Comparison of ENCODE assay signal across 15 cellular contexts in genomic region chr17:29069526-29070041, GRCh38. TPM values are rescaled to one million over a fixed set of nuclear protein-coding genes. Genes with fewer than 3 reads are reported as not detected.
DNase-seq lines count a peak whose midpoint lies in the region; FAIRE-seq and TF ChIP-seq lines count a peak whose summit lies in the region.
"Had no signal": no experiment of that assay in that cellular context is flagged by ENCODE, and none has a peak within 500 bp of the region (broad histone marks: within the 10 kb centered on the region; RNA-seq: fewer than 3 reads in every experiment).

No MANE protein-coding gene starts in this region.

- H3K4me3 Mint-ChIP-seq in MCF 10A (ENCODE audit: unreplicated experiment) = no peak overlapping the region
- H3K4me3 Mint-ChIP-seq: activated CD4-positive, alpha-beta memory T cell treated with anti-CD3 and anti-CD28 coated beads, Interleukin-2, amount 10 ng/mL, durations not matched to agents 7 days and 5 days had no signal

- no peaks in the 10 kb centered on the region for H3K27me3 Mint-ChIP-seq in MCF 10A (ENCODE audit: insufficient read depth, unreplicated experiment)
- H3K27me3 Mint-ChIP-seq: activated CD4-positive, alpha-beta memory T cell treated with anti-CD3 and anti-CD28 coated beads, Interleukin-2, amount 10 ng/mL, durations not matched to agents 7 days and 5 days had no signal

- WGBS in small intestine, 3 donors = 30 to 57% (median 48%) methylated on average over 19 of the region's 19 CpGs

- H3K9me3 ChIP-seq in breast epithelium (no peaks in the 10 kb centered on the region), left ventricle myocardium inferior (replicated peaks) (no peaks in the 10 kb centered on the region), small intestine (ENCODE audit: control insufficient read depth, low read depth) (no peaks in the 10 kb centered on the region)
- H3K9me3 ChIP-seq: A549, tibial nerve had no signal

- FAIRE-seq in small intestine (lab: Jason Lieb, UNC) = no peak
- FAIRE-seq: A549 had no signal

- H3K27me3 ChIP-seq in breast epithelium (no peaks in the 10 kb centered on the region), left ventricle myocardium inferior (ENCODE audit: low read depth) (peaks cover 5% of the 10 kb centered on the region), small intestine (ENCODE audit: control insufficient read depth in 2 of 2, insufficient read depth in 2 of 2, low read length in 2 of 2) (no peaks in the 10 kb centered on the region)
- H3K27me3 ChIP-seq: tibial nerve had no signal

- no peaks in the 10 kb centered on the region for H3K9me3 Mint-ChIP-seq in MCF 10A (ENCODE audit: unreplicated experiment)
- H3K9me3 Mint-ChIP-seq: activated CD4-positive, alpha-beta memory T cell treated with anti-CD3 and anti-CD28 coated beads, Interleukin-2, amount 10 ng/mL, durations not matched to agents 7 days and 5 days had no signal

- no peak overlapping the region for H3K4me3 ChIP-seq in breast epithelium
- H3K4me3 ChIP-seq in left ventricle myocardium inferior = no peak overlapping the region
- H3K4me3 ChIP-seq in small intestine (ENCODE audit: low read depth in 1 of 2, low read length in 2 of 2) = no peak overlapping the region
- H3K4me3 ChIP-seq: A549, tibial nerve had no signal

- no peaks in the 10 kb centered on the region for H3K36me3 ChIP-seq in breast epithelium
- peaks cover 10% of the 10 kb centered on the region for H3K36me3 ChIP-seq in left ventricle myocardium inferior
- H3K36me3 ChIP-seq in small intestine (ENCODE audit: control insufficient read depth in 2 of 2, insufficient read depth in 2 of 2, low read length in 2 of 2) = no peaks in the 10 kb centered on the region

- no TSS peak for BruUV-seq in MCF 10A (replicated peaks; lab: Mats Ljungman, UMichigan)

- TF ChIP-seq CTCF in MCF 10A (IDR thresholded peaks at IDR 0.05; ENCODE audit: unreplicated experiment) (no peak), breast epithelium (IDR thresholded peaks at IDR 0.05) (no peak), left ventricle myocardium inferior (IDR thresholded peaks at IDR 0.05; ENCODE audit: borderline replicate concordance) (no peak)

- TF ChIP-seq POLR2A in breast epithelium (IDR thresholded peaks at IDR 0.05) = no peak

- peaks cover 7% of the 10 kb centered on the region for H3K36me3 Mint-ChIP-seq in MCF 10A (ENCODE audit: insufficient read depth, unreplicated experiment)

- no peak overlapping the region for H3K27ac Mint-ChIP-seq in MCF 10A (ENCODE audit: low read depth, unreplicated experiment)
- H3K27ac Mint-ChIP-seq: activated CD4-positive, alpha-beta memory T cell treated with anti-CD3 and anti-CD28 coated beads, Interleukin-2, amount 10 ng/mL, durations not matched to agents 7 days and 5 days had no signal

- H3K27ac ChIP-seq in breast epithelium = no peak overlapping the region
- H3K27ac ChIP-seq in left ventricle myocardium inferior (replicated peaks) = peak overlapping the region; percentile 64
- no peak overlapping the region for H3K27ac ChIP-seq in small intestine (ENCODE audit: low read depth in 1 of 2, low read length in 1 of 2)
- H3K27ac ChIP-seq: A549, tibial nerve had no signal

- CTCF ChIA-PET in MCF 10A (lab: Yijun Ruan, JAX) = interaction anchor here (1.0 kb wide), 1 partner anchor 104 kb away, joined by 8 read pairs; no protein-coding TSS in a partner anchor

- H3K4me1 ChIP-seq in breast epithelium (no peaks in the 10 kb centered on the region), left ventricle myocardium inferior (peaks cover 32% of the 10 kb centered on the region), small intestine (ENCODE audit: control insufficient read depth in 2 of 2, insufficient read depth in 1 of 2, low read depth in 1 of 2, low read length in 1 of 2) (no peaks in the 10 kb centered on the region)
- H3K4me1 ChIP-seq: A549 had no signal

- intact Hi-C loops in MCF 10A (cut with micrococcal nuclease) (no loop called here), breast epithelium (cut with DNase I; ENCODE audit: low total_unique reads) (no loop called here), left ventricle myocardium inferior (cut with micrococcal nuclease) (no loop called here)

- DNase-seq in MCF 10A (ENCODE audit: unreplicated experiment) (peak; percentile 86), breast epithelium (ENCODE audit: low spot score in 2 of 2) (no peak), SW480 (ENCODE audit: low spot score) (peak; percentile 47), left ventricle myocardium inferior (no peak), small intestine (peak; percentile 52), NCI-H1930 (lab: John Stamatoyannopoulos, UW) (no peak), NCI-H748 (lab: John Stamatoyannopoulos, UW; ENCODE audit: unreplicated experiment) (no peak), OCI-M2 (lab: John Stamatoyannopoulos, UW; ENCODE audit: unreplicated experiment) (no peak)
- DNase-seq: activated CD4-positive, alpha-beta memory T cell treated with anti-CD3 and anti-CD28 coated beads, Interleukin-2, amount 10 ng/mL, durations not matched to agents 7 days and 5 days; DMS79; NCI-H1105; NK-92 treated with Interleukin-12 subunit alpha and Interleukin-12 subunit beta, amount 100 ng/mL, for 24 hours; T-helper 1 cell had no signal

- H3K4me1 Mint-ChIP-seq in MCF 10A (ENCODE audit: insufficient read depth, unreplicated experiment) = no peaks in the 10 kb centered on the region
- H3K4me1 Mint-ChIP-seq: activated CD4-positive, alpha-beta memory T cell treated with anti-CD3 and anti-CD28 coated beads, Interleukin-2, amount 10 ng/mL, durations not matched to agents 7 days and 5 days had no signal

- POLR2A ChIA-PET in MCF 10A (lab: Yijun Ruan, JAX) = interaction anchor here (1.0 kb wide), 1 partner anchor 348 kb away, joined by 3 read pairs; no protein-coding TSS in a partner anchor

RNA-seq across cellular contexts. Expression of gene PIPOX, which starts 26.6 kb away (rescaled TPM):
- total RNA-seq in MCF 10A (2022) (not detected in 2 replicates), breast epithelium (1 to 10 TPM; 1.3 to 3.0 (median 2.9) TPM), left ventricle myocardium inferior (0.60 TPM)
- 10 to 100 TPM in 2 of 3 donors, 1 to 10 TPM in 1; 2.9 to 13.8 (median 10.5) TPM for polyA plus RNA-seq in small intestine

Comparison
In these comparisons a context has a peak if more than half of its experiments do, and no peak if none do; other contexts are left out.
1. DNase-seq: peak in MCF 10A (single experiment), SW480 (single experiment) and small intestine (single experiment); none in breast epithelium (0 of 2), left ventricle myocardium inferior (single experiment), NCI-H1930 (0 of 2), NCI-H748 (single experiment) and OCI-M2 (single experiment).